ENCODE assay signal across 7 cellular contexts in genomic region chr10:104350146-104350635, GRCh38. TPM values are rescaled to one million over a fixed set of nuclear protein-coding genes. Genes with fewer than 3 reads are reported as not detected.
DNase-seq lines count a peak whose midpoint lies in the region; ATAC-seq and TF ChIP-seq lines count a peak whose summit lies in the region.

No MANE protein-coding gene starts in this region.

- H2AFZ ChIP-seq in OCI-LY7 (ENCODE audit: low read length) (peak overlapping the region; percentile 87), mesenchymal stem cell (ENCODE audit: low read depth, low read length) (no peak overlapping the region)

- no peaks in the 10 kb centered on the region for H3K36me3 ChIP-seq in OCI-LY7 (ENCODE audit: insufficient read depth, low read length)
- H3K36me3 ChIP-seq in mesenchymal stem cell (ENCODE audit: control insufficient read depth in 1 of 2, insufficient read depth in 2 of 2, low read depth in 1 of 2, low read length in 2 of 2) = no peaks in the 10 kb centered on the region

- peak; percentile 42 for DNase-seq in GDM1 (lab: John Stamatoyannopoulos, UW)
- DNase-seq in OCI-LY7 (ENCODE audit: low spot score) = peak; percentile 83
- DNase-seq in dorsolateral prefrontal cortex = peak in 1 of 10 donors; percentile 37
- DNase-seq in mesenchymal stem cell = peak; percentile 80
- no peak for DNase-seq in COLO668 (lab: John Stamatoyannopoulos, UW; ENCODE audit: unreplicated experiment)

- no peak overlapping the region for H3K4ac ChIP-seq in mesenchymal stem cell (ENCODE audit: low read depth in 1 of 2, low read length in 2 of 2)

- H4K91ac ChIP-seq in mesenchymal stem cell (ENCODE audit: low read length) = no peak overlapping the region

- no peaks in the 10 kb centered on the region for H3K79me1 ChIP-seq in mesenchymal stem cell (replicated peaks; ENCODE audit: low read length, poor library complexity, severe bottlenecking)

- no TSS peak for BruUV-seq in OCI-LY7 (replicated peaks; lab: Mats Ljungman, UMichigan)

- H2BK12ac ChIP-seq in mesenchymal stem cell (ENCODE audit: low read length in 2 of 2) = no peak overlapping the region

- WGBS in mesenchymal stem cell = 38% methylated on average over 6 of the region's 6 CpGs

- H2AK5ac ChIP-seq in mesenchymal stem cell (ENCODE audit: low read length, severe bottlenecking) = no peak overlapping the region

- H3K9me3 ChIP-seq in OCI-LY7 (ENCODE audit: low read length) = no peaks in the 10 kb centered on the region
- no peaks in the 10 kb centered on the region for H3K9me3 ChIP-seq in mesenchymal stem cell (ENCODE audit: control insufficient read depth, low read length)

- no peaks in the 10 kb centered on the region for H3K9me2 ChIP-seq in OCI-LY7 (ENCODE audit: insufficient read depth, low read length)

- H2BK15ac ChIP-seq in mesenchymal stem cell (ENCODE audit: low read depth, poor library complexity, severe bottlenecking) = no peak overlapping the region

- no peak overlapping the region for H3K23ac ChIP-seq in mesenchymal stem cell (ENCODE audit: low read length in 2 of 2)

- peak overlapping the region; percentile 73 for H3K9ac ChIP-seq in mesenchymal stem cell (ENCODE audit: low read length)

- H3K4me3 ChIP-seq in OCI-LY7 (ENCODE audit: low read depth, low read length, poor library complexity, severe bottlenecking) = peak overlapping the region; percentile 60
- H3K4me3 ChIP-seq in dorsolateral prefrontal cortex = peak overlapping the region in 48 of 59 donors; percentile 10 to 54 (median 36)
- peak overlapping the region in 1 of 2 experiments; percentile 67 for H3K4me3 ChIP-seq in mesenchymal stem cell (ENCODE audit: insufficient read depth in 1 of 2, low read depth in 1 of 2, low read length in 2 of 2)

- peak; percentile 91 for TF ChIP-seq CTCF in OCI-LY7 (conservative IDR thresholded peaks at IDR 0.05; ENCODE audit: low read length)
- peak; percentile 56 to 93 (median 80) for TF ChIP-seq CTCF in dorsolateral prefrontal cortex (IDR thresholded peaks at IDR 0.05 in 54 of 56, conservative IDR thresholded peaks at IDR 0.05 in 2 of 56; ENCODE audit: low read depth in 1 of 56, partially characterized antibody in 56 of 56)

- H3K4me1 ChIP-seq in OCI-LY7 (ENCODE audit: insufficient read depth, low read length, poor library complexity, severe bottlenecking) = peaks cover 62% of the 10 kb centered on the region
- H3K4me1 ChIP-seq in mesenchymal stem cell (ENCODE audit: control insufficient read depth, insufficient read depth, low read depth, low read length) = peaks cover 6% of the 10 kb centered on the region

- no peak overlapping the region for H2BK120ac ChIP-seq in mesenchymal stem cell (ENCODE audit: low read depth, low read length)

- H4K8ac ChIP-seq in mesenchymal stem cell (ENCODE audit: low read length) = no peak overlapping the region

- no peaks in the 10 kb centered on the region for H3K79me2 ChIP-seq in OCI-LY7 (ENCODE audit: insufficient read depth, low read depth, low read length)

- H2BK5ac ChIP-seq in mesenchymal stem cell (ENCODE audit: low read depth, low read length, poor library complexity, severe bottlenecking) = no peak overlapping the region

- H3K4me2 ChIP-seq in OCI-LY7 (ENCODE audit: low read length) = peak overlapping the region; percentile 85
- no peak overlapping the region for H3K4me2 ChIP-seq in mesenchymal stem cell (ENCODE audit: low read length, poor library complexity, severe bottlenecking)

- H4K20me1 ChIP-seq in OCI-LY7 (ENCODE audit: insufficient read depth, low read length) = no peaks in the 10 kb centered on the region

- H3K27me3 ChIP-seq in dorsolateral prefrontal cortex = no peaks in the 10 kb centered on the region
- peaks cover 0 to 18% of the 10 kb centered on the region in 2 experiments for H3K27me3 ChIP-seq in mesenchymal stem cell (ENCODE audit: control insufficient read depth in 1 of 2, insufficient read depth in 1 of 2, low read length in 2 of 2)

- POLR2A ChIA-PET in OCI-LY7 (lab: Charles Lee) = interaction anchor here (0.6 to 1.6 kb wide), 8 partner anchors 9 to 76 kb away, joined by 3 to 5 read pairs (median 3); partner anchors contain the start of gene ITPRIP

- no peak overlapping the region for H3K18ac ChIP-seq in mesenchymal stem cell (ENCODE audit: low read depth in 1 of 2, low read length in 2 of 2)

- no peak overlapping the region for H3K14ac ChIP-seq in mesenchymal stem cell (ENCODE audit: low read length in 2 of 2)

- intact Hi-C loops in OCI-LY7 (cut with micrococcal nuclease; ENCODE audit: unreplicated experiment) (loop anchor here (1.0 to 5.0 kb wide), 3 partner anchors 45 to 228 kb away; partner anchors contain the start of gene SFR1), dorsolateral prefrontal cortex (cut with DNase I) (loop anchor here in 1 of 2 donors (1.0 kb wide), 2 partner anchors 45 to 59 kb away; no protein-coding TSS in a partner anchor)

- peak overlapping the region; percentile 77 for H3K27ac ChIP-seq in OCI-LY7 (ENCODE audit: low read depth, low read length, poor library complexity, severe bottlenecking)
- peak overlapping the region in 28 of 59 donors; percentile 5 to 77 (median 44) for H3K27ac ChIP-seq in dorsolateral prefrontal cortex
- H3K27ac ChIP-seq in mesenchymal stem cell (ENCODE audit: low read length, poor library complexity, severe bottlenecking) = no peak overlapping the region

- CTCF ChIA-PET in OCI-LY7 (lab: Charles Lee; ENCODE audit: unreplicated experiment) = interaction anchor here (1.0 to 3.5 kb wide), 5 partner anchors 44 to 58 kb away, joined by 3 to 28 read pairs (median 4); no protein-coding TSS in a partner anchor

- ATAC-seq in GM21381 (IDR thresholded peaks at IDR 0.05; ENCODE audit: unreplicated experiment) (peak; percentile 35), HG03571 (IDR thresholded peaks at IDR 0.05; ENCODE audit: unreplicated experiment) (peak; percentile 41)

RNA-seq across cellular contexts. Expression of gene CFAP58, which starts 3.4 kb away (rescaled TPM):
- total RNA-seq in OCI-LY7 (2014; rRNA removed; shearing (Covaris generic)) = 0.09 and 0.36 TPM in 2 replicates
- total RNA-seq in OCI-LY7 (2022) (1.5 and 2.0 TPM in 2 replicates), dorsolateral prefrontal cortex (1 to 10 TPM in 35 of 120 experiments, under 1 TPM in 85; 0.20 to 3.7 (median 0.77) TPM)
- polyA plus RNA-seq in mesenchymal stem cell (2013, experiment 1 of 2) = 0.12 TPM
- 0.11 TPM for polyA plus RNA-seq in mesenchymal stem cell (2013, experiment 2 of 2)

RNA-seq across cellular contexts. Expression of gene ITPRIP, which starts 11.9 kb away (rescaled TPM):
- 3.3 and 6.0 TPM in 2 replicates for total RNA-seq in OCI-LY7 (2014; rRNA removed; shearing (Covaris generic))
- total RNA-seq in OCI-LY7 (2022) (18.0 and 19.6 TPM in 2 replicates), dorsolateral prefrontal cortex (10 to 100 TPM in 9 of 120 experiments, 1 to 10 TPM in 111; 2.7 to 14.6 (median 6.1) TPM)
- polyA plus RNA-seq in mesenchymal stem cell (2013, experiment 1 of 2) = 13.8 TPM
- 13.9 TPM for polyA plus RNA-seq in mesenchymal stem cell (2013, experiment 2 of 2)
